ENCODE assay signal across 9 cellular contexts in genomic region chr15:52653451-52653964, GRCh38. TPM values are rescaled to one million over a fixed set of nuclear protein-coding genes. Genes with fewer than 3 reads are reported as not detected.
DNase-seq lines count a peak whose midpoint lies in the region; ATAC-seq, FAIRE-seq and TF ChIP-seq lines count a peak whose summit lies in the region.
"Had no signal": no experiment of that assay in that cellular context is flagged by ENCODE, and none has a peak within 500 bp of the region (broad histone marks: within the 10 kb centered on the region; RNA-seq: fewer than 3 reads in every experiment).

No MANE protein-coding gene starts in this region.

- TF ChIP-seq CTCF in astrocyte (IDR thresholded peaks at IDR 0.05; ENCODE audit: insufficient read depth, low read depth, low read length) (no peak), tibial nerve (IDR thresholded peaks at IDR 0.05) (no peak), type B pancreatic cell (conservative IDR thresholded peaks at IDR 0.05) (no peak)

- H3K4me3 ChIP-seq in astrocyte (ENCODE audit: insufficient read depth, low read depth, low read length): no peak overlapping the region
- H3K4me3 ChIP-seq in tibial nerve: no peak overlapping the region

- H3K36me3 Mint-ChIP-seq in astrocyte (ENCODE audit: low read depth, unreplicated experiment) (peaks cover 5% of the 10 kb centered on the region), type B pancreatic cell (peaks cover 5% of the 10 kb centered on the region)

- H3K4me1 ChIP-seq in astrocyte (ENCODE audit: insufficient read depth, low read length): peaks cover 37% of the 10 kb centered on the region
- H3K4me1 ChIP-seq in tibial nerve: peaks cover 0 to 83% (median 48%) of the 10 kb centered on the region in 4 donors

- no peak overlapping the region for H2AFZ ChIP-seq in astrocyte (ENCODE audit: low read depth, low read length)

- H3K79me2 ChIP-seq in astrocyte (ENCODE audit: insufficient read depth, low read length): peaks cover 4% of the 10 kb centered on the region

- 72 to 78% methylated on average over 4 of the region's 4 CpGs for WGBS in tibial nerve, 2 donors

- ATAC-seq in HG02981 (IDR thresholded peaks at IDR 0.05; ENCODE audit: unreplicated experiment) (no peak), HG03025 (IDR thresholded peaks at IDR 0.05; ENCODE audit: low FRiP score, unreplicated experiment) (no peak)

- H3K4me1 Mint-ChIP-seq in astrocyte (ENCODE audit: low read depth, unreplicated experiment) (peaks cover 33% of the 10 kb centered on the region), type B pancreatic cell (ENCODE audit: unreplicated experiment) (peaks cover 18% of the 10 kb centered on the region)

- H3K27me3 Mint-ChIP-seq in astrocyte (ENCODE audit: low read depth, unreplicated experiment) (no peaks in the 10 kb centered on the region), type B pancreatic cell (no peaks in the 10 kb centered on the region)
- H3K27me3 Mint-ChIP-seq: naive B cell had no signal

- peak overlapping the region; percentile 85 for H3K4me2 ChIP-seq in astrocyte (ENCODE audit: low read length)

- no peaks in the 10 kb centered on the region for H3K27me3 ChIP-seq in astrocyte (ENCODE audit: insufficient read depth, low read length)
- no peaks in the 10 kb centered on the region for H3K27me3 ChIP-seq in tibial nerve

- peak overlapping the region; percentile 83 for H3K9ac ChIP-seq in astrocyte (ENCODE audit: low read length)

- no peaks in the 10 kb centered on the region for H3K36me3 ChIP-seq in astrocyte (ENCODE audit: insufficient read depth, low read length)
- no peaks in the 10 kb centered on the region for H3K36me3 ChIP-seq in tibial nerve

- no peaks in the 10 kb centered on the region for H3K9me3 ChIP-seq in astrocyte (ENCODE audit: insufficient read depth, low read depth, low read length)
- no peaks in the 10 kb centered on the region for H3K9me3 ChIP-seq in tibial nerve

- peak overlapping the region; percentile 99 for H3K27ac Mint-ChIP-seq in astrocyte (ENCODE audit: unreplicated experiment)
- H3K27ac Mint-ChIP-seq in type B pancreatic cell: no peak overlapping the region

- peak; percentile 49 for FAIRE-seq in astrocyte (lab: Jason Lieb, UNC)

- no peak for TF ChIP-seq POLR2A in tibial nerve (IDR thresholded peaks at IDR 0.05)

- no peaks in the 10 kb centered on the region for H3K9me3 Mint-ChIP-seq in astrocyte (ENCODE audit: unreplicated experiment)
- H3K9me3 Mint-ChIP-seq in type B pancreatic cell: no peaks in the 10 kb centered on the region
- H3K9me3 Mint-ChIP-seq: naive B cell had no signal

- DNase-seq in NCI-H2171 treated with DMSO at 0.1 percent for 48 hours (lab: John Stamatoyannopoulos, UW): peak; percentile 15
- DNase-seq in NCI-H2171 (lab: John Stamatoyannopoulos, UW): no peak
- peak; percentile 93 for DNase-seq in astrocyte (ENCODE audit: low read depth)
- DNase-seq in kidney glomerular epithelial cell (lab: John Stamatoyannopoulos, UW): peak; percentile 91
- DNase-seq in tibial nerve (ENCODE audit: low spot score in 2 of 2): no peak
- no peak for DNase-seq in type B pancreatic cell (ENCODE audit: extremely low spot score, unreplicated experiment)
- DNase-seq: naive B cell had no signal

- H4K20me1 ChIP-seq in astrocyte (ENCODE audit: insufficient read depth, low read length): no peaks in the 10 kb centered on the region

- H3K27ac ChIP-seq in astrocyte (ENCODE audit: low read depth, low read length) (peak overlapping the region; percentile 94), tibial nerve (peak overlapping the region; percentile 67 to 83 (median 76))

- H3K4me3 Mint-ChIP-seq in astrocyte (ENCODE audit: unreplicated experiment) (peak overlapping the region; percentile 41), type B pancreatic cell (no peak overlapping the region)
- H3K4me3 Mint-ChIP-seq: naive B cell had no signal

- no peak for TF ChIP-seq EP300 in tibial nerve (IDR thresholded peaks at IDR 0.05)

RNA-seq across cellular contexts. Expression of gene ATOSA, which starts 25.7 kb away (rescaled TPM):
- total RNA-seq in astrocyte (33.8 and 35.4 TPM in 2 replicates), tibial nerve (10 to 100 TPM; 64.5 to 98.8 (median 88.5) TPM), type B pancreatic cell (ENCODE audit: low replicate concordance) (35.4 and 37.7 TPM in 2 replicates)

Comparison
In these comparisons a context has a peak if more than half of its experiments do, and no peak if none do; other contexts are left out.
1. DNase-seq: peak in NCI-H2171 treated with DMSO at 0.1 percent for 48 hours (single experiment), astrocyte (single experiment) and kidney glomerular epithelial cell (single experiment); none in NCI-H2171 (single experiment), tibial nerve (0 of 2) and type B pancreatic cell (single experiment).